Comparison of ENCODE assay signal across 8 cellular contexts in genomic region chr1:31760901-31761470, GRCh38. TPM values are rescaled to one million over a fixed set of nuclear protein-coding genes. Genes with fewer than 3 reads are reported as not detected.
DNase-seq lines count a peak whose midpoint lies in the region; ATAC-seq and TF ChIP-seq lines count a peak whose summit lies in the region.

No MANE protein-coding gene starts in this region.

- H3K9me3 ChIP-seq in HUES64 (ENCODE audit: insufficient read depth, low read depth, low read length): no peaks in the 10 kb centered on the region

- POLR2A ChIA-PET in BJ (lab: Charles Lee): no interaction called here

- no peaks in the 10 kb centered on the region for H3K36me3 Mint-ChIP-seq in activated naive CD8-positive, alpha-beta T cell treated with anti-CD3 and anti-CD28 coated beads for 36 hours
- H3K36me3 Mint-ChIP-seq in progenitor cell of endocrine pancreas (ENCODE audit: insufficient read depth): no peaks in the 10 kb centered on the region

- peaks cover 20% of the 10 kb centered on the region for H3K4me1 Mint-ChIP-seq in activated naive CD8-positive, alpha-beta T cell treated with anti-CD3 and anti-CD28 coated beads for 36 hours
- H3K4me1 Mint-ChIP-seq in progenitor cell of endocrine pancreas (ENCODE audit: low read depth): peaks cover 6% of the 10 kb centered on the region

- H3K9ac ChIP-seq in HUES64 (ENCODE audit: low read depth, low read length): peak overlapping the region; percentile 72

- H3K27me3 ChIP-seq in BJ (ENCODE audit: control insufficient read depth, insufficient read depth, low read length) (no peaks in the 10 kb centered on the region), HUES64 (ENCODE audit: insufficient read depth, low read length) (peaks cover 33% of the 10 kb centered on the region)

- H3K27me3 Mint-ChIP-seq in activated naive CD8-positive, alpha-beta T cell treated with anti-CD3 and anti-CD28 coated beads for 36 hours: peaks cover 31% of the 10 kb centered on the region
- H3K27me3 Mint-ChIP-seq in progenitor cell of endocrine pancreas: peaks cover 43% of the 10 kb centered on the region

- peak overlapping the region; percentile 51 for H3K4me3 ChIP-seq in BJ (ENCODE audit: low read depth, low read length)
- peak overlapping the region; percentile 85 for H3K4me3 ChIP-seq in HUES64 (ENCODE audit: low read length)

- no peak for TF ChIP-seq CTCF in BJ (IDR thresholded peaks at IDR 0.05; ENCODE audit: insufficient read depth, low read depth, low read length)
- no peak for TF ChIP-seq CTCF in progenitor cell of endocrine pancreas (IDR thresholded peaks at IDR 0.05; ENCODE audit: unreplicated experiment)

- H3K36me3 ChIP-seq in BJ (ENCODE audit: control insufficient read depth, insufficient read depth, low read length) (peaks cover 1% of the 10 kb centered on the region), HUES64 (ENCODE audit: insufficient read depth, low read length) (no peaks in the 10 kb centered on the region)

- H3K4me1 ChIP-seq in HUES64 (ENCODE audit: insufficient read depth, low read length): peaks cover 28% of the 10 kb centered on the region

- intact Hi-C loops in left cardiac atrium (cut with DNase I): no loop called here

- WGBS in HUES64: under 1% methylated on average over 27 of the region's 27 CpGs

- peak overlapping the region; percentile 74 for H3K27ac ChIP-seq in HUES64 (ENCODE audit: low read depth, low read length)

- H3K27ac Mint-ChIP-seq in activated naive CD8-positive, alpha-beta T cell treated with anti-CD3 and anti-CD28 coated beads for 36 hours: no peak overlapping the region
- H3K27ac Mint-ChIP-seq in progenitor cell of endocrine pancreas: no peak overlapping the region

- CTCF ChIA-PET in BJ (lab: Yijun Ruan, JAX): interaction anchor here (1.1 to 6.7 kb wide), 7 partner anchors 12 to 96 kb away, joined by 3 to 53 read pairs (median 7); no protein-coding TSS in a partner anchor

- DNase-seq in BJ (ENCODE audit: low read depth) (peak; percentile 20), SKM-1 treated with dmso at 0.1 percent for 144 hours (lab: John Stamatoyannopoulos, UW; ENCODE audit: unreplicated experiment) (peak; percentile 32), left cardiac atrium (peak; percentile 69), progenitor cell of endocrine pancreas (ENCODE audit: low spot score, unreplicated experiment) (peak; percentile 45), DMS114 treated with DMSO at 0.1 percent for 48 hours (lab: John Stamatoyannopoulos, UW; ENCODE audit: unreplicated experiment) (no peak)
- DNase-seq in activated naive CD8-positive, alpha-beta T cell treated with anti-CD3 and anti-CD28 coated beads for 36 hours: peak; percentile 61

- no peaks in the 10 kb centered on the region for H3K9me3 Mint-ChIP-seq in activated naive CD8-positive, alpha-beta T cell treated with anti-CD3 and anti-CD28 coated beads for 36 hours
- no peaks in the 10 kb centered on the region for H3K9me3 Mint-ChIP-seq in progenitor cell of endocrine pancreas (ENCODE audit: low read depth)

- ATAC-seq in left cardiac atrium (peak; percentile 59 to 73), HG03175 (IDR thresholded peaks at IDR 0.05; ENCODE audit: unreplicated experiment) (no peak)

- peak overlapping the region; percentile 45 for H3K4me3 Mint-ChIP-seq in activated naive CD8-positive, alpha-beta T cell treated with anti-CD3 and anti-CD28 coated beads for 36 hours
- peak overlapping the region; percentile 64 for H3K4me3 Mint-ChIP-seq in progenitor cell of endocrine pancreas (ENCODE audit: low read depth)

RNA-seq across cellular contexts. Expression of gene ADGRB2, which starts 3.2 kb away (rescaled TPM):
- polyA plus RNA-seq in BJ (2011; rRNA removed): 6.4 and 9.2 TPM in 2 replicates
- 6.2 and 7.2 TPM in 2 replicates for polyA minus RNA-seq in BJ (2011; rRNA and poly(A)+ RNA removed)
- polyA plus RNA-seq in HUES64 (2013, experiment 1 of 2): 10.8 TPM
- polyA plus RNA-seq in HUES64 (2013, experiment 2 of 2): 11.2 TPM
- under 1 TPM; 0.08 to 0.18 TPM for total RNA-seq in activated naive CD8-positive, alpha-beta T cell treated with anti-CD3 and anti-CD28 coated beads for 36 hours
- total RNA-seq in left cardiac atrium (10 to 100 TPM; 14.0 to 18.7 TPM), progenitor cell of endocrine pancreas (4.6 and 5.5 TPM in 2 replicates)

RNA-seq across cellular contexts. Expression of gene SPOCD1, which starts 54.8 kb away (rescaled TPM):
- polyA plus RNA-seq in BJ (2011; rRNA removed): 92.8 and 169 TPM in 2 replicates
- 67.5 and 88.6 TPM in 2 replicates for polyA minus RNA-seq in BJ (2011; rRNA and poly(A)+ RNA removed)
- polyA plus RNA-seq in HUES64 (2013, experiment 1 of 2): 0.50 TPM
- polyA plus RNA-seq in HUES64 (2013, experiment 2 of 2): 1.1 TPM
- not detected for total RNA-seq in activated naive CD8-positive, alpha-beta T cell treated with anti-CD3 and anti-CD28 coated beads for 36 hours
- total RNA-seq in left cardiac atrium: 1 to 10 TPM in 1 of 2 donors, under 1 TPM in 1; 0.18 to 1.2 TPM
- 0.36 and 0.91 TPM in 2 replicates for total RNA-seq in progenitor cell of endocrine pancreas

RNA-seq across cellular contexts. Expression of gene COL16A1, which starts 57.2 kb away (rescaled TPM):
- 88.3 and 123 TPM in 2 replicates for polyA plus RNA-seq in BJ (2011; rRNA removed)
- 51.0 and 61.9 TPM in 2 replicates for polyA minus RNA-seq in BJ (2011; rRNA and poly(A)+ RNA removed)
- polyA plus RNA-seq in HUES64 (2013, experiment 1 of 2): 4.0 TPM
- polyA plus RNA-seq in HUES64 (2013, experiment 2 of 2): 3.9 TPM
- under 1 TPM; 0.36 to 0.93 TPM for total RNA-seq in activated naive CD8-positive, alpha-beta T cell treated with anti-CD3 and anti-CD28 coated beads for 36 hours
- total RNA-seq in left cardiac atrium: 10 to 100 TPM; 19.8 to 27.5 TPM
- 0.67 and 2.1 TPM in 2 replicates for total RNA-seq in progenitor cell of endocrine pancreas
